In genomic region chr4:76420901-76421581, GRCh38 we compare ENCODE assay signal across 9 cellular contexts. TPM values are rescaled to one million over a fixed set of nuclear protein-coding genes. Genes with fewer than 3 reads are reported as not detected.
DNase-seq lines count a peak whose midpoint lies in the region; ATAC-seq and TF ChIP-seq lines count a peak whose summit lies in the region.
"Had no signal": no experiment of that assay in that cellular context is flagged by ENCODE, and none has a peak within 500 bp of the region (broad histone marks: within the 10 kb centered on the region; RNA-seq: fewer than 3 reads in every experiment).

TSS of gene CCDC158 (minus strand) at chr4:76421141. CDS start at chr4:76403207, 17,934 bp downstream.

- BruUV-seq in Caco-2 (replicated peaks; lab: Mats Ljungman, UMichigan): no TSS peak

- CTCF ChIA-PET in Caco-2 (lab: Charles Lee): interaction anchor here (0.7 to 1.5 kb wide), 3 partner anchors 127 to 241 kb away, joined by 3 to 7 read pairs (median 3); no protein-coding TSS in a partner anchor

- intact Hi-C loops in Caco-2 (cut with micrococcal nuclease; ENCODE audit: unreplicated experiment): no loop called here

- DNase-seq in Caco-2 (peak; percentile 42 to 50), fibroblast of mammary gland (ENCODE audit: low read depth) (no peak), NCI-H226 (no peak), SJCRH30 (no peak), SK-N-DZ (ENCODE audit: low spot score) (no peak)
- DNase-seq in T-helper 2 cell treated with Interferon-gamma antibody and Interleukin-4, amounts not matched to agents 5 μg/mL and 100 μg/mL, for 36 hours (ENCODE audit: low spot score): no peak

- H3K4me3 ChIP-seq in Caco-2 (ENCODE audit: low read depth, low read length): peak within 1 kb of the TSS; percentile 50
- peak within 1 kb of the TSS; percentile 29 for H3K4me3 ChIP-seq in fibroblast of mammary gland (ENCODE audit: control insufficient read depth, low read depth, low read length)
- peak within 1 kb of the TSS; percentile 62 for H3K4me3 ChIP-seq in rectal smooth muscle tissue (ENCODE audit: low read length)
- no peak within 1 kb of the TSS for H3K4me3 ChIP-seq in SJCRH30

- peaks cover 14% of the 10 kb centered on the region for H3K4me1 Mint-ChIP-seq in Caco-2 (ENCODE audit: low read depth, unreplicated experiment)
- H3K4me1 Mint-ChIP-seq in T-helper 2 cell treated with Interferon-gamma antibody and Interleukin-4, amounts not matched to agents 5 μg/mL and 100 μg/mL, for 36 hours (ENCODE audit: low read depth): peaks cover 3% of the 10 kb centered on the region

- H3K27ac ChIP-seq in rectal smooth muscle tissue (ENCODE audit: low read depth, low read length): no peak within 1 kb of the TSS
- H3K27ac ChIP-seq in SJCRH30: no peak within 1 kb of the TSS
- H3K27ac ChIP-seq: epithelial cell of prostate had no signal

- H3K4me3 Mint-ChIP-seq in Caco-2 (ENCODE audit: unreplicated experiment): peak within 1 kb of the TSS; percentile 92
- peak within 1 kb of the TSS; percentile 66 for H3K4me3 Mint-ChIP-seq in T-helper 2 cell treated with Interferon-gamma antibody and Interleukin-4, amounts not matched to agents 5 μg/mL and 100 μg/mL, for 36 hours

- POLR2A ChIA-PET in Caco-2 (lab: Charles Lee): interaction anchor here (0.9 kb wide), 1 partner anchor 114 kb away, joined by 3 read pairs; no protein-coding TSS in a partner anchor

- H3K27me3 Mint-ChIP-seq in Caco-2 (ENCODE audit: insufficient read depth, unreplicated experiment): no peaks in the 10 kb centered on the region
- H3K27me3 Mint-ChIP-seq in T-helper 2 cell treated with Interferon-gamma antibody and Interleukin-4, amounts not matched to agents 5 μg/mL and 100 μg/mL, for 36 hours (ENCODE audit: low read depth): peaks cover 38% of the 10 kb centered on the region

- peak within 1 kb of the TSS; percentile 79 for H3K27ac Mint-ChIP-seq in Caco-2 (ENCODE audit: unreplicated experiment)
- H3K27ac Mint-ChIP-seq in T-helper 2 cell treated with Interferon-gamma antibody and Interleukin-4, amounts not matched to agents 5 μg/mL and 100 μg/mL, for 36 hours: no peak within 1 kb of the TSS

- TF ChIP-seq CTCF in Caco-2 (IDR thresholded peaks at IDR 0.05; ENCODE audit: insufficient read depth in 1 of 2, low read depth in 1 of 2, low read length in 1 of 2, severe bottlenecking in 1 of 2, unreplicated experiment in 1 of 2) (no peak), fibroblast of mammary gland (conservative IDR thresholded peaks at IDR 0.05; ENCODE audit: control insufficient read depth, insufficient read depth, low read depth, low read length) (no peak)

- H3K36me3 ChIP-seq in Caco-2 (ENCODE audit: control insufficient read depth, insufficient read depth, low read length): no peaks in the 10 kb centered on the region
- H3K36me3 ChIP-seq in rectal smooth muscle tissue (ENCODE audit: control insufficient read depth, insufficient read depth, low read length): no peaks in the 10 kb centered on the region
- H3K36me3 ChIP-seq in SJCRH30: peaks cover 3% of the 10 kb centered on the region; the same call in 1 of the 2 replicates

- no peak for ATAC-seq in GM19455 (IDR thresholded peaks at IDR 0.05; ENCODE audit: unreplicated experiment)

- H3K36me3 Mint-ChIP-seq in Caco-2 (ENCODE audit: insufficient read depth, unreplicated experiment): no peaks in the 10 kb centered on the region
- H3K36me3 Mint-ChIP-seq in T-helper 2 cell treated with Interferon-gamma antibody and Interleukin-4, amounts not matched to agents 5 μg/mL and 100 μg/mL, for 36 hours (ENCODE audit: low read depth): no peaks in the 10 kb centered on the region

- H3K9me3 ChIP-seq in Caco-2 (no peaks in the 10 kb centered on the region), SJCRH30 (replicated peaks) (peaks cover 7% of the 10 kb centered on the region; the same call in 1 of the 2 replicates)

- H3K27me3 ChIP-seq in Caco-2 (replicated peaks; ENCODE audit: control insufficient read depth, insufficient read depth, low read length) (no peaks in the 10 kb centered on the region), rectal smooth muscle tissue (ENCODE audit: control insufficient read depth, insufficient read depth, low read length) (no peaks in the 10 kb centered on the region), SJCRH30 (peaks cover 3% of the 10 kb centered on the region; the same call in 1 of the 2 replicates)

- H3K9ac ChIP-seq in rectal smooth muscle tissue (ENCODE audit: low read length): peak within 1 kb of the TSS; percentile 30

- H3K9me3 Mint-ChIP-seq in Caco-2 (ENCODE audit: unreplicated experiment): no peaks in the 10 kb centered on the region
- no peaks in the 10 kb centered on the region for H3K9me3 Mint-ChIP-seq in T-helper 2 cell treated with Interferon-gamma antibody and Interleukin-4, amounts not matched to agents 5 μg/mL and 100 μg/mL, for 36 hours

- H3K4me1 ChIP-seq in Caco-2 (no peaks in the 10 kb centered on the region), rectal smooth muscle tissue (ENCODE audit: control insufficient read depth, insufficient read depth, low read length) (no peaks in the 10 kb centered on the region), SJCRH30 (no peaks in the 10 kb centered on the region)

RNA-seq across cellular contexts. Expression of gene CCDC158, which starts in this region (rescaled TPM):
- total RNA-seq in Caco-2 (2022): 0.39 and 0.56 TPM in 2 replicates
- total RNA-seq in SJCRH30 (2014; rRNA removed; shearing (Covaris generic)): not detected in 2 replicates
- not detected in 2 replicates for polyA plus RNA-seq in SK-N-DZ (2014; cell fraction: cytosol; rRNA removed)
- polyA plus RNA-seq in SK-N-DZ (2014; cell fraction: nucleus; rRNA removed): not detected in 2 replicates

Comparison
In these comparisons a context has a peak if more than half of its experiments do, and no peak if none do; other contexts are left out.
1. Peak in DNase-seq and H3K4me3 ChIP-seq in Caco-2; RNA of the gene not detected or under 1 TPM.